Comparison of ENCODE assay signal across 17 cellular contexts in the genomic region with DNA sequence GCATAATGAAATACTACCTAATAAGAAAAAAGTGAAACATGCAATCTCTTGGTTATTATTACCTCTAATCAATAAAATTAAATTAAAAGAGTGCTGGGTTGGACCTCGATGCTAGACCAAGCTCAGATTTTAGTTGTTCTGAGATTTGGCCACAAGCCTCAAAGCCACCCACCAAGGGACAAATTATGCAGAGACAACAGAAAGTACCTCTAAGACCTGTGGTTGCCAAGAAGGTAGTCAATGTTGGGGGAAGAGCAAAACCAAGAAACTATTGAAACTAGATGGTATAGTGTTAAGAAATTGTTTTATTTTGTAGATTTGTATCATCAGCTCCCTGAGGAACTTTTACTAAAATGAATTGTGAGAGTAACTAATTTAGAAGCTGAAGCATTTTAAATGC. TPM values are rescaled to one million over a fixed set of nuclear protein-coding genes. Genes with fewer than 3 reads are reported as not detected.
DNase-seq lines count a peak whose midpoint lies in the region; ATAC-seq and TF ChIP-seq lines count a peak whose summit lies in the region.
"Had no signal": no experiment of that assay in that cellular context is flagged by ENCODE, and none has a peak within 500 bp of the region (broad histone marks: within the 10 kb centered on the region; RNA-seq: fewer than 3 reads in every experiment).

No MANE protein-coding gene starts in this region.

- H3K4me3 ChIP-seq in KMS-11 (IDR thresholded peaks at IDR 0.05; ENCODE audit: insufficient read depth, low read depth, low read length), result no peak overlapping the region
- H3K4me3 ChIP-seq: BLaER1, GM23338 had no signal

- ATAC-seq in activated T-cell treated with anti-CD3 and anti-CD28 coated beads, Interleukin-2, amount 50 U/mL, for 72 hours (replicated peaks in 1 of 2), result peak; percentile 39 to 43
- ATAC-seq in GM21717 (IDR thresholded peaks at IDR 0.05; ENCODE audit: unreplicated experiment) (peak; percentile 67), left cardiac atrium (no peak)
- ATAC-seq: CD8-positive, alpha-beta T cell; GM23338 had no signal

- H3K36me3 ChIP-seq in KMS-11 (ENCODE audit: insufficient read depth), result no peaks in the 10 kb centered on the region
- H3K36me3 ChIP-seq: BLaER1 had no signal

- TF ChIP-seq CTCF in KMS-11 (conservative IDR thresholded peaks at IDR 0.05; ENCODE audit: low read depth, low read length), result no peak

- H3K27ac ChIP-seq in KMS-11, result no peak overlapping the region
- H3K27ac ChIP-seq: BLaER1 had no signal

- H3K9ac ChIP-seq in KMS-11, result no peak overlapping the region
- H3K9ac ChIP-seq: BLaER1 had no signal

- H3K27ac Mint-ChIP-seq in activated T-cell treated with anti-CD3 and anti-CD28 coated beads, Interleukin-2, amount 50 U/mL, for 72 hours, result no peak overlapping the region
- H3K27ac Mint-ChIP-seq: CD8-positive, alpha-beta T cell; GM23338 had no signal

- H2AFZ ChIP-seq in KMS-11 (ENCODE audit: low read depth), result no peak overlapping the region

- no peaks in the 10 kb centered on the region for H4K20me1 ChIP-seq in KMS-11 (ENCODE audit: insufficient read depth)
- H4K20me1 ChIP-seq: BLaER1 had no signal

- H3K4me1 ChIP-seq in KMS-11 (ENCODE audit: low read depth, poor library complexity, severe bottlenecking), result peaks cover 27% of the 10 kb centered on the region
- H3K4me1 ChIP-seq: BLaER1 had no signal

- peaks cover 24% of the 10 kb centered on the region for H3K27me3 Mint-ChIP-seq in activated T-cell treated with anti-CD3 and anti-CD28 coated beads, Interleukin-2, amount 50 U/mL, for 72 hours (ENCODE audit: low read depth)

- no peak overlapping the region for H3K4me3 Mint-ChIP-seq in activated T-cell treated with anti-CD3 and anti-CD28 coated beads, Interleukin-2, amount 50 U/mL, for 72 hours
- H3K4me3 Mint-ChIP-seq: CD8-positive, alpha-beta T cell; GM23338 had no signal

- no peaks in the 10 kb centered on the region for H3K79me2 ChIP-seq in KMS-11 (ENCODE audit: insufficient read depth, low read depth)

- H3K27me3 ChIP-seq in KMS-11 (ENCODE audit: insufficient read depth, low read depth), result no peaks in the 10 kb centered on the region; the same call in 1 of the 2 replicates
- H3K27me3 ChIP-seq: BLaER1 had no signal

- peaks cover 29% of the 10 kb centered on the region for H3K4me1 Mint-ChIP-seq in activated T-cell treated with anti-CD3 and anti-CD28 coated beads, Interleukin-2, amount 50 U/mL, for 72 hours (ENCODE audit: low read depth)

- no peak for DNase-seq in activated T-cell treated with anti-CD3 and anti-CD28 coated beads, Interleukin-2, amount 50 U/mL, for 72 hours
- DNase-seq in activated T-cell treated with anti-CD3 and anti-CD28 coated beads, Interleukin-2, amount 50 U/mL, for 1 hour, result no peak
- DNase-seq in dedifferentiated amniotic fluid mesenchymal stem cell (ENCODE audit: extremely low spot score), result no peak
- no peak for DNase-seq in DMS 273 treated with DMSO at 0.1 percent for 48 hours (lab: John Stamatoyannopoulos, UW)
- DNase-seq in KG1 (lab: John Stamatoyannopoulos, UW), result no peak
- DNase-seq in left cardiac atrium, result no peak
- DNase-seq: CD8-positive, alpha-beta T cell; DND-41; KBM-7; NCI-H1048; NCI-H1436 treated with DMSO at 0.1 percent for 48 hours; NCI-H2081 treated with DMSO at 0.1 percent for 48 hours; NCI-H510A treated with DMSO at 0.1 percent for 48 hours had no signal

- intact Hi-C loops in left cardiac atrium (cut with DNase I), result no loop called here

- peaks cover 0 to 2% of the 10 kb centered on the region in 2 donors for H3K36me3 Mint-ChIP-seq in activated T-cell treated with anti-CD3 and anti-CD28 coated beads, Interleukin-2, amount 50 U/mL, for 72 hours (ENCODE audit: insufficient read depth in 2 of 2)
- H3K36me3 Mint-ChIP-seq: CD8-positive, alpha-beta T cell had no signal

- no peaks in the 10 kb centered on the region for H3K9me3 Mint-ChIP-seq in activated T-cell treated with anti-CD3 and anti-CD28 coated beads, Interleukin-2, amount 50 U/mL, for 72 hours
- H3K9me3 Mint-ChIP-seq: CD8-positive, alpha-beta T cell; GM23338 had no signal

- peak overlapping the region; percentile 33; the same call in 1 of the 2 replicates for H3K4me2 ChIP-seq in KMS-11
- H3K4me2 ChIP-seq: BLaER1, GM23338 had no signal

RNA-seq across cellular contexts. Expression of a gene that starts 43.8 kb away (rescaled TPM):
- total RNA-seq in activated T-cell treated with anti-CD3 and anti-CD28 coated beads, Interleukin-2, amount 50 U/mL, for 72 hours, result 10 to 100 TPM; 29.6 TPM
- 10 to 100 TPM; 18.3 to 18.7 TPM for total RNA-seq in left cardiac atrium

Comparison
In these comparisons a context has a peak if more than half of its experiments do, and no peak if none do; other contexts are left out.
1. ATAC-seq: peak in activated T-cell treated with anti-CD3 and anti-CD28 coated beads, Interleukin-2, amount 50 U/mL, for 72 hours (2 of 2) and GM21717 (single experiment); none in left cardiac atrium (0 of 2).